Comparison of ENCODE assay signal across 10 cellular contexts in genomic region chr4:149409186-149410056, GRCh38.
A peak's percentile ranks its signal among the peaks of the same experiment; 100 is the strongest.
DNase-seq lines count a peak whose midpoint lies in the region; ATAC-seq, FAIRE-seq and TF ChIP-seq lines count a peak whose summit lies in the region.
"Had no signal": no experiment of that assay in that cellular context is flagged by ENCODE, and none has a peak within 500 bp of the region (broad histone marks: within the 10 kb centered on the region; RNA-seq: fewer than 3 reads in every experiment).

No MANE protein-coding gene starts in this region.

- H3K36me3 ChIP-seq in BJ (ENCODE audit: control insufficient read depth, insufficient read depth, low read length) (no peaks in the 10 kb centered on the region), OCI-LY3 (replicated peaks; ENCODE audit: low read depth, low read length) (no peaks in the 10 kb centered on the region)
- H3K36me3 ChIP-seq: breast epithelium, upper lobe of left lung had no signal

- POLR2A ChIA-PET in BJ (lab: Charles Lee) = no interaction called here
- POLR2A ChIA-PET in naive thymus-derived CD8-positive, alpha-beta T cell (lab: Charles Lee) = no interaction called here

- no peak overlapping the region for H3K4me2 ChIP-seq in OCI-LY3 (ENCODE audit: low read length)

- CTCF ChIA-PET in BJ (lab: Yijun Ruan, JAX) = no interaction called here
- CTCF ChIA-PET in activated CD8-positive, alpha-beta memory T cell treated with anti-CD3 and anti-CD28 coated beads, Interleukin-2, amount 10 ng/mL, durations not matched to agents 7 days and 5 days (lab: Charles Lee) = no interaction called here

- no peaks in the 10 kb centered on the region for H3K4me1 Mint-ChIP-seq in neural crest cell
- H3K4me1 Mint-ChIP-seq in naive thymus-derived CD8-positive, alpha-beta T cell = no peaks in the 10 kb centered on the region
- no peaks in the 10 kb centered on the region for H3K4me1 Mint-ChIP-seq in activated CD8-positive, alpha-beta memory T cell treated with anti-CD3 and anti-CD28 coated beads, Interleukin-2, amount 10 ng/mL, durations not matched to agents 7 days and 5 days

- H3K27ac ChIP-seq in OCI-LY3 (ENCODE audit: low read length) = no peak overlapping the region
- H3K27ac ChIP-seq: upper lobe of left lung had no signal

- H3K4me3 ChIP-seq in BJ (ENCODE audit: low read depth, low read length) = no peak overlapping the region
- H3K4me3 ChIP-seq in OCI-LY3 (ENCODE audit: low read length) = no peak overlapping the region
- no peak overlapping the region for H3K4me3 ChIP-seq in epithelial cell of proximal tubule (ENCODE audit: low read depth, low read length)
- H3K4me3 ChIP-seq: breast epithelium, upper lobe of left lung had no signal

- peaks cover 3% of the 10 kb centered on the region for H3K27me3 Mint-ChIP-seq in neural crest cell (ENCODE audit: low read depth)
- H3K27me3 Mint-ChIP-seq in naive thymus-derived CD8-positive, alpha-beta T cell = peaks cover 0 to 3% (median 0%) of the 10 kb centered on the region in 5 donors
- no peaks in the 10 kb centered on the region for H3K27me3 Mint-ChIP-seq in activated CD8-positive, alpha-beta memory T cell treated with anti-CD3 and anti-CD28 coated beads, Interleukin-2, amount 10 ng/mL, durations not matched to agents 7 days and 5 days

- no peak overlapping the region for H3K4me3 Mint-ChIP-seq in neural crest cell
- H3K4me3 Mint-ChIP-seq in naive thymus-derived CD8-positive, alpha-beta T cell = no peak overlapping the region
- no peak overlapping the region for H3K4me3 Mint-ChIP-seq in activated CD8-positive, alpha-beta memory T cell treated with anti-CD3 and anti-CD28 coated beads, Interleukin-2, amount 10 ng/mL, durations not matched to agents 7 days and 5 days

- H4K20me1 ChIP-seq in OCI-LY3 (ENCODE audit: insufficient read depth, low read length) = no peaks in the 10 kb centered on the region

- TF ChIP-seq CTCF in BJ (IDR thresholded peaks at IDR 0.05; ENCODE audit: insufficient read depth, low read depth, low read length) (no peak), OCI-LY3 (IDR thresholded peaks at IDR 0.05; ENCODE audit: low read depth, low read length) (no peak), epithelial cell of proximal tubule (conservative IDR thresholded peaks at IDR 0.05; ENCODE audit: low read depth, low read length) (no peak), neural crest cell (conservative IDR thresholded peaks at IDR 0.05) (no peak)

- no peaks in the 10 kb centered on the region for H3K36me3 Mint-ChIP-seq in neural crest cell (ENCODE audit: low read depth)
- H3K36me3 Mint-ChIP-seq in naive thymus-derived CD8-positive, alpha-beta T cell = peaks cover 0 to 5% (median 0%) of the 10 kb centered on the region in 3 donors
- no peaks in the 10 kb centered on the region for H3K36me3 Mint-ChIP-seq in activated CD8-positive, alpha-beta memory T cell treated with anti-CD3 and anti-CD28 coated beads, Interleukin-2, amount 10 ng/mL, durations not matched to agents 7 days and 5 days

- no peaks in the 10 kb centered on the region for H3K79me2 ChIP-seq in OCI-LY3 (ENCODE audit: low read length)

- H3K9me3 ChIP-seq in OCI-LY3 (ENCODE audit: insufficient read depth, low read length) = no peaks in the 10 kb centered on the region
- H3K9me3 ChIP-seq: breast epithelium, upper lobe of left lung had no signal

- H3K4me1 ChIP-seq in OCI-LY3 (ENCODE audit: low read length) = no peaks in the 10 kb centered on the region
- H3K4me1 ChIP-seq: breast epithelium, upper lobe of left lung had no signal

- TF ChIP-seq POLR2A in GM12891 (IDR thresholded peaks at IDR 0.05; ENCODE audit: low read depth, low read length) = no peak

- H2AFZ ChIP-seq in OCI-LY3 (ENCODE audit: low read depth, low read length) = peak overlapping the region; percentile 56

- no peak overlapping the region for H3K9ac ChIP-seq in OCI-LY3 (ENCODE audit: low read length)

- FAIRE-seq in GM12891 (lab: Jason Lieb, UNC) = no peak

- H3K27ac Mint-ChIP-seq in neural crest cell (ENCODE audit: unreplicated experiment) = peak overlapping the region; percentile 31
- no peak overlapping the region for H3K27ac Mint-ChIP-seq in naive thymus-derived CD8-positive, alpha-beta T cell
- H3K27ac Mint-ChIP-seq in activated CD8-positive, alpha-beta memory T cell treated with anti-CD3 and anti-CD28 coated beads, Interleukin-2, amount 10 ng/mL, durations not matched to agents 7 days and 5 days = no peak overlapping the region

- H3K9me3 Mint-ChIP-seq in neural crest cell = peaks cover 3% of the 10 kb centered on the region
- H3K9me3 Mint-ChIP-seq in naive thymus-derived CD8-positive, alpha-beta T cell = peaks cover 0 to 15% (median 4%) of the 10 kb centered on the region in 9 donors
- H3K9me3 Mint-ChIP-seq in activated CD8-positive, alpha-beta memory T cell treated with anti-CD3 and anti-CD28 coated beads, Interleukin-2, amount 10 ng/mL, durations not matched to agents 7 days and 5 days (ENCODE audit: low read depth) = peaks cover 5% of the 10 kb centered on the region

- ATAC-seq in naive thymus-derived CD8-positive, alpha-beta T cell = no peak
- no peak for ATAC-seq in activated CD8-positive, alpha-beta memory T cell treated with anti-CD3 and anti-CD28 coated beads, Interleukin-2, amount 10 ng/mL, durations not matched to agents 7 days and 5 days

- H3K27me3 ChIP-seq in BJ (ENCODE audit: control insufficient read depth, insufficient read depth, low read length) (no peaks in the 10 kb centered on the region), OCI-LY3 (ENCODE audit: low read depth, low read length) (no peaks in the 10 kb centered on the region)
- H3K27me3 ChIP-seq: breast epithelium, upper lobe of left lung had no signal

- DNase-seq in BJ (ENCODE audit: low read depth) (peak; percentile 19), epithelial cell of proximal tubule (ENCODE audit: low read depth) (peak; percentile 71), neural crest cell (ENCODE audit: low read depth, low spot score) (no peak), GM12891 (ENCODE audit: insufficient read length, low spot score) (no peak), NOMO-1 treated with DMSO at 0.1 percent for 48 hours (lab: John Stamatoyannopoulos, UW; ENCODE audit: unreplicated experiment) (no peak)
- no peak for DNase-seq in naive thymus-derived CD8-positive, alpha-beta T cell
- DNase-seq in activated CD8-positive, alpha-beta memory T cell treated with anti-CD3 and anti-CD28 coated beads, Interleukin-2, amount 10 ng/mL, durations not matched to agents 7 days and 5 days = no peak
- DNase-seq: upper lobe of left lung had no signal

TF ChIP-seq in GM12891, 5 proteins besides CTCF, POLR2A, EP300 and RAD21:
- TF ChIP-seq TAF1 (IDR thresholded peaks at IDR 0.05; ENCODE audit: low read depth, low read length) = no peak
- no peak for TF ChIP-seq PAX5 (IDR thresholded peaks at IDR 0.05; ENCODE audit: insufficient read depth, low read length, severe bottlenecking)
- TF ChIP-seq SPI1 (IDR thresholded peaks at IDR 0.05; ENCODE audit: low read depth, low read length) = no peak
- TF ChIP-seq POLR2AphosphoS5 (IDR thresholded peaks at IDR 0.05; ENCODE audit: low read depth, low read length) = no peak
- TF ChIP-seq POU2F2 (IDR thresholded peaks at IDR 0.05; ENCODE audit: low read depth, low read length) = no peak

Comparison
In these comparisons a context has a peak if more than half of its experiments do, and no peak if none do; other contexts are left out.
1. DNase-seq: peak in BJ (single experiment) and epithelial cell of proximal tubule (single experiment); none in neural crest cell (single experiment), GM12891 (single experiment), naive thymus-derived CD8-positive, alpha-beta T cell (0 of 10), activated CD8-positive, alpha-beta memory T cell treated with anti-CD3 and anti-CD28 coated beads, Interleukin-2, amount 10 ng/mL, durations not matched to agents 7 days and 5 days (single experiment) and NOMO-1 treated with DMSO at 0.1 percent for 48 hours (single experiment).